ENCODE assay signal across 1 cellular context in the genomic region with DNA sequence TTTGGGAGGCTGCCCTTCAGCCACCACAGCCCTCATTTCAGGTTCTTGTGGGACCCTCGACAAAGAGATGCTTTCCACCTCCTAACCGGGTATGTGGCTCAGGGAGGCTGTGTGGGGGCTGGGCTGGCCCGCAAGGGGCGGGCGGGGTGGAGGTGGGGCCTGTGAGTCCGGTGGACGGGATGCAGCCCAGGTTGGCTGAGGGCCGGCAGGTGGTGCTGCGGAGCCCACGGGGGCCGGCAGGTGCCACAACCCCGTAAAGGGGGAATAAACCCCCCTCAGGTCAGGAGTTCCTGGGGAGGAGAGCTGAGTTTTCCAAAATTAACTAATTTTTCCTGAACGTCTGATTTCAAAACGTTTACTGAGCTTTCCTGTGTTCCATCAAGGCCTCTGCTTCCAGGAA.
TF ChIP-seq lines count a peak whose summit lies in the region.

No MANE protein-coding gene starts in this region.

TF ChIP-seq in GM23338, 12 proteins besides CTCF, POLR2A, EP300 and RAD21:
- TF ChIP-seq POLR2AphosphoS5 (IDR thresholded peaks at IDR 0.05; ENCODE audit: low read depth): no peak
- TF ChIP-seq, protein P1, sequence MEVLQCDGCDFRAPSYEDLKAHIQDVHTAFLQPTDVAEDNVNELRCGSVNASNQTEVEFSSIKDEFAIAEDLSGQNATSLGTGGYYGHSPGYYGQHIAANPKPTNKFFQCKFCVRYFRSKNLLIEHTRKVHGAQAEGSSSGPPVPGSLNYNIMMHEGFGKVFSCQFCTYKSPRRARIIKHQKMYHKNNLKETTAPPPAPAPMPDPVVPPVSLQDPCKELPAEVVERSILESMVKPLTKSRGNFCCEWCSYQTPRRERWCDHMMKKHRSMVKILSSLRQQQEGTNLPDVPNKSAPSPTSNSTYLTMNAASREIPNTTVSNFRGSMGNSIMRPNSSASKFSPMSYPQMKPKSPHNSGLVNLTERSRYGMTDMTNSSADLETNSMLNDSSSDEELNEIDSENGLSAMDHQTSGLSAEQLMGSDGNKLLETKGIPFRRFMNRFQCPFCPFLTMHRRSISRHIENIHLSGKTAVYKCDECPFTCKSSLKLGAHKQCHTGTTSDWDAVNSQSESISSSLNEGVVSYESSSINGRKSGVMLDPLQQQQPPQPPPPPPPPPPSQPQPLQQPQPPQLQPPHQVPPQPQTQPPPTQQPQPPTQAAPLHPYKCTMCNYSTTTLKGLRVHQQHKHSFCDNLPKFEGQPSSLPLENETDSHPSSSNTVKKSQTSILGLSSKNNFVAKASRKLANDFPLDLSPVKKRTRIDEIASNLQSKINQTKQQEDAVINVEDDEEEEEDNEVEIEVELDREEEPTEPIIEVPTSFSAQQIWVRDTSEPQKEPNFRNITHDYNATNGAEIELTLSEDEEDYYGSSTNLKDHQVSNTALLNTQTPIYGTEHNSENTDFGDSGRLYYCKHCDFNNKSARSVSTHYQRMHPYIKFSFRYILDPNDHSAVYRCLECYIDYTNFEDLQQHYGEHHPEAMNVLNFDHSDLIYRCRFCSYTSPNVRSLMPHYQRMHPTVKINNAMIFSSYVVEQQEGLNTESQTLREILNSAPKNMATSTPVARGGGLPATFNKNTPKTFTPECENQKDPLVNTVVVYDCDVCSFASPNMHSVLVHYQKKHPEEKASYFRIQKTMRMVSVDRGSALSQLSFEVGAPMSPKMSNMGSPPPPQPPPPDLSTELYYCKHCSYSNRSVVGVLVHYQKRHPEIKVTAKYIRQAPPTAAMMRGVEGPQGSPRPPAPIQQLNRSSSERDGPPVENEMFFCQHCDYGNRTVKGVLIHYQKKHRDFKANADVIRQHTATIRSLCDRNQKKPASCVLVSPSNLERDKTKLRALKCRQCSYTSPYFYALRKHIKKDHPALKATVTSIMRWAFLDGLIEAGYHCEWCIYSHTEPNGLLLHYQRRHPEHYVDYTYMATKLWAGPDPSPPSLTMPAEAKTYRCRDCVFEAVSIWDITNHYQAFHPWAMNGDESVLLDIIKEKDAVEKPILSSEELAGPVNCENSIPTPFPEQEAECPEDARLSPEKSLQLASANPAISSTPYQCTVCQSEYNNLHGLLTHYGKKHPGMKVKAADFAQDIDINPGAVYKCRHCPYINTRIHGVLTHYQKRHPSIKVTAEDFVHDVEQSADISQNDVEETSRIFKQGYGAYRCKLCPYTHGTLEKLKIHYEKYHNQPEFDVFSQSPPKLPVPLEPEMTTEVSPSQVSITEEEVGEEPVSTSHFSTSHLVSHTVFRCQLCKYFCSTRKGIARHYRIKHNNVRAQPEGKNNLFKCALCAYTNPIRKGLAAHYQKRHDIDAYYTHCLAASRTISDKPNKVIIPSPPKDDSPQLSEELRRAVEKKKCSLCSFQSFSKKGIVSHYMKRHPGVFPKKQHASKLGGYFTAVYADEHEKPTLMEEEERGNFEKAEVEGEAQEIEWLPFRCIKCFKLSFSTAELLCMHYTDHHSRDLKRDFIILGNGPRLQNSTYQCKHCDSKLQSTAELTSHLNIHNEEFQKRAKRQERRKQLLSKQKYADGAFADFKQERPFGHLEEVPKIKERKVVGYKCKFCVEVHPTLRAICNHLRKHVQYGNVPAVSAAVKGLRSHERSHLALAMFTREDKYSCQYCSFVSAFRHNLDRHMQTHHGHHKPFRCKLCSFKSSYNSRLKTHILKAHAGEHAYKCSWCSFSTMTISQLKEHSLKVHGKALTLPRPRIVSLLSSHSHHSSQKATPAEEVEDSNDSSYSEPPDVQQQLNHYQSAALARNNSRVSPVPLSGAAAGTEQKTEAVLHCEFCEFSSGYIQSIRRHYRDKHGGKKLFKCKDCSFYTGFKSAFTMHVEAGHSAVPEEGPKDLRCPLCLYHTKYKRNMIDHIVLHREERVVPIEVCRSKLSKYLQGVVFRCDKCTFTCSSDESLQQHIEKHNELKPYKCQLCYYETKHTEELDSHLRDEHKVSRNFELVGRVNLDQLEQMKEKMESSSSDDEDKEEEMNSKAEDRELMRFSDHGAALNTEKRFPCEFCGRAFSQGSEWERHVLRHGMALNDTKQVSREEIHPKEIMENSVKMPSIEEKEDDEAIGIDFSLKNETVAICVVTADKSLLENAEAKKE (CRISPR knock-in tag; IDR thresholded peaks at IDR 0.05): no peak
- TF ChIP-seq EZH2phosphoT487 (IDR thresholded peaks at IDR 0.05; ENCODE audit: unreplicated experiment): no peak
- no peak for TF ChIP-seq JUNB (IDR thresholded peaks at IDR 0.05; ENCODE audit: unreplicated experiment)
